24 cellular contexts compared by ENCODE assay signal in the genomic region with DNA sequence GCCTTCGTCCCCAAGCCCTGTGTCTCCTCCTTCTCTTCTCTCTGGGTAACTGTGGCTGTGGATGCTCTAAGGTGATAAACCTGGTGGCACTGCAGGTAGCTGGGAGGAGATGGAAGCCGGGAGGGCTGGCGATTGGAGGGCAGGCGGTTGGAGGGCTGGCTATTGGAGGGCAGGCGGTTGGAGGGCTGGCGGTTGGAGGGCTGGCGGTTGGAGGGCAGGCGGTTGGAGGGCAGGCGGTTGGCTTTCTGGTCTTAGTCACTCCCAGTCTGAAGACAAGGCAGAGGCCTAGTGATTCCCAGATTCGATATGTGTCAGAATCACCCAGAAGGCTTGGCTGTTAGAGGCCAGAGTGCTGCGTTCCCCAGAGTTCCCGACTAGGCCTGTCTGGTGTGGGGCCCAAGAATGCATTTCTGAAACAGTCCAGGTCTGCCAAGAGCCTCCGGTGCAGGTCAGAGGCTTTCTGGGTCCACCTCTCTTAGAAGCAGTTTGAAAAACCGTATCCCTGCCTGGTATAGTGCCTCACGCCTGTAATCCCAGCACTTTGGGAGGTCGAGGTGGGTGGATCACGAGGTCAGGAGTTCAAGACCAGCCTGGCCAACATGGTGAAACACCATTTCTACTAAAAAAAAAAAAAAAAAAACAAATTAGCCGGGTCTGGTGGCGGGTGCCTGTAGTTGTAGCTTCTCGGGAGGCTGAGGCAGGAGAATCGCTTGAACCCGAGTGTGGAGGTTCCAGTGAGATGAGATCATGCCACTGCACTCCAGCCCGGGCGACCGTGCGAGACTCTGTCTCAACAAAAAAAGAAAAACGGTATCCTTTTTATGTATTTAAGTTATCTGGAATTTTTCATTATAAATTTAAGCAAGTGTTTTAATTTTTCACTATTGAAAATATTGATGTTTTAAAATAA. TPM values are rescaled to one million over a fixed set of nuclear protein-coding genes. Genes with fewer than 3 reads are reported as not detected.
DNase-seq lines count a peak whose midpoint lies in the region; ATAC-seq lines count a peak whose summit lies in the region.
"Had no signal": no experiment of that assay in that cellular context is flagged by ENCODE, and none has a peak within 500 bp of the region (broad histone marks: within the 10 kb centered on the region; RNA-seq: fewer than 3 reads in every experiment).

No MANE protein-coding gene starts in this region.

- H3K27ac ChIP-seq in stomach smooth muscle (ENCODE audit: low read length), result peak overlapping the region; percentile 55
- H3K27ac ChIP-seq: KMS-11, lower lobe of right lung, SJSA1, suprapubic skin had no signal

- H3K9me3 ChIP-seq in stomach smooth muscle (ENCODE audit: control insufficient read depth in 2 of 2, low read length in 2 of 2), result no peaks in the 10 kb centered on the region
- H3K9me3 ChIP-seq: lower lobe of right lung, suprapubic skin had no signal

- no peak for DNase-seq in activated T-cell treated with anti-CD3 and anti-CD28 coated beads, Interleukin-2, amount 50 U/mL, for 72 hours
- DNase-seq in activated T-cell treated with anti-CD3 and anti-CD28 coated beads, Interleukin-2, amount 50 U/mL, for 48 hours, result no peak
- no peak for DNase-seq in activated CD8-positive, alpha-beta T cell treated with anti-CD3 and anti-CD28 coated beads, Interleukin-2, amount 10 ng/mL, durations not matched to agents 7 days and 5 days
- DNase-seq in memory B cell (ENCODE audit: low spot score in 2 of 2) (no peak), germinal center (ENCODE audit: low spot score) (no peak)
- DNase-seq in effector CD8-positive, alpha-beta T cell (lab: John Stamatoyannopoulos, UW), result no peak
- no peak for DNase-seq in activated CD4-positive, alpha-beta T cell treated with anti-CD3 and anti-CD28 coated beads for 4 hours
- DNase-seq: activated CD8-positive, alpha-beta memory T cell treated with anti-CD3 and anti-CD28 coated beads for 24 hours; activated effector memory CD4-positive, alpha-beta T cell treated with Interleukin-2 at 50 U/mL for 16 hours; amniotic stem cell; dermis blood vessel endothelial cell; DMS153; hypothalamus; lower lobe of right lung; NCI-H1048; NCI-H1930; NCI-H345; NCI-H82; stimulated activated CD8-positive, alpha-beta memory T cell treated with anti-CD3 and anti-CD28 coated beads, Interleukin-4, amount 100 ng/mL, for 48 hours had no signal

- POLR2A ChIA-PET in activated CD8-positive, alpha-beta T cell treated with anti-CD3 and anti-CD28 coated beads, Interleukin-2, amount 10 ng/mL, durations not matched to agents 7 days and 5 days (lab: Charles Lee), result interaction anchor here (0.7 kb wide), 1 partner anchor 171 kb away, joined by 4 read pairs; no protein-coding TSS in a partner anchor

- no peaks in the 10 kb centered on the region for H3K27me3 ChIP-seq in stomach smooth muscle (ENCODE audit: control insufficient read depth in 1 of 2, insufficient read depth in 2 of 2, low read length in 2 of 2)
- H3K27me3 ChIP-seq: SJSA1, suprapubic skin had no signal

- no peaks in the 10 kb centered on the region for H3K9me3 Mint-ChIP-seq in activated T-cell treated with anti-CD3 and anti-CD28 coated beads, Interleukin-2, amount 50 U/mL, for 72 hours
- H3K9me3 Mint-ChIP-seq in activated CD8-positive, alpha-beta T cell treated with anti-CD3 and anti-CD28 coated beads, Interleukin-2, amount 10 ng/mL, durations not matched to agents 7 days and 5 days (ENCODE audit: insufficient read depth), result no peaks in the 10 kb centered on the region
- no peaks in the 10 kb centered on the region for H3K9me3 Mint-ChIP-seq in memory B cell
- H3K9me3 Mint-ChIP-seq: T-helper 1 cell treated with Interleukin-12 subunit alpha and Interleukin-12 subunit beta and Interleukin-4 antibody, amounts not matched to agents 30 μg/mL and 1 μg/mL, for 36 hours had no signal

- H3K4me3 ChIP-seq in stomach smooth muscle (ENCODE audit: low read length in 2 of 2), result no peak overlapping the region
- H3K4me3 ChIP-seq: lower lobe of right lung, SJSA1, suprapubic skin had no signal

- H3K36me3 Mint-ChIP-seq in activated T-cell treated with anti-CD3 and anti-CD28 coated beads, Interleukin-2, amount 50 U/mL, for 72 hours (ENCODE audit: insufficient read depth in 2 of 2), result peaks cover 12 to 14% of the 10 kb centered on the region in 2 donors
- peaks cover 32% of the 10 kb centered on the region for H3K36me3 Mint-ChIP-seq in activated CD8-positive, alpha-beta T cell treated with anti-CD3 and anti-CD28 coated beads, Interleukin-2, amount 10 ng/mL, durations not matched to agents 7 days and 5 days (ENCODE audit: low read depth)
- H3K36me3 Mint-ChIP-seq in memory B cell, result peaks cover 13% of the 10 kb centered on the region

- H3K36me3 ChIP-seq in stomach smooth muscle (ENCODE audit: control insufficient read depth in 2 of 2, insufficient read depth in 2 of 2, low read length in 2 of 2), result peaks cover 21 to 26% of the 10 kb centered on the region in 2 donors

- no peak for ATAC-seq in activated T-cell treated with anti-CD3 and anti-CD28 coated beads, Interleukin-2, amount 50 U/mL, for 72 hours (replicated peaks in 1 of 2)
- ATAC-seq in activated CD8-positive, alpha-beta T cell treated with anti-CD3 and anti-CD28 coated beads, Interleukin-2, amount 10 ng/mL, durations not matched to agents 7 days and 5 days, result no peak
- no peak for ATAC-seq in memory B cell (ENCODE audit: low read depth)
- ATAC-seq: lower lobe of right lung had no signal

- H3K4me1 ChIP-seq in stomach smooth muscle (ENCODE audit: control insufficient read depth, insufficient read depth, low read length), result peaks cover 46% of the 10 kb centered on the region

- H3K4me1 Mint-ChIP-seq in activated T-cell treated with anti-CD3 and anti-CD28 coated beads, Interleukin-2, amount 50 U/mL, for 72 hours (ENCODE audit: low read depth), result peaks cover 49% of the 10 kb centered on the region
- H3K4me1 Mint-ChIP-seq in activated CD8-positive, alpha-beta T cell treated with anti-CD3 and anti-CD28 coated beads, Interleukin-2, amount 10 ng/mL, durations not matched to agents 7 days and 5 days (ENCODE audit: low read depth), result peaks cover 33% of the 10 kb centered on the region
- peaks cover 17% of the 10 kb centered on the region for H3K4me1 Mint-ChIP-seq in memory B cell

- peak overlapping the region; percentile 8 for H3K27ac Mint-ChIP-seq in activated T-cell treated with anti-CD3 and anti-CD28 coated beads, Interleukin-2, amount 50 U/mL, for 72 hours
- H3K27ac Mint-ChIP-seq in activated CD8-positive, alpha-beta T cell treated with anti-CD3 and anti-CD28 coated beads, Interleukin-2, amount 10 ng/mL, durations not matched to agents 7 days and 5 days, result peak overlapping the region; percentile 57
- H3K27ac Mint-ChIP-seq in memory B cell, result peak overlapping the region; percentile 68
- H3K27ac Mint-ChIP-seq: T-helper 1 cell treated with Interleukin-12 subunit alpha and Interleukin-12 subunit beta and Interleukin-4 antibody, amounts not matched to agents 30 μg/mL and 1 μg/mL, for 36 hours had no signal

- CTCF ChIA-PET in activated CD8-positive, alpha-beta T cell treated with anti-CD3 and anti-CD28 coated beads, Interleukin-2, amount 10 ng/mL, durations not matched to agents 7 days and 5 days (lab: Charles Lee), result no interaction called here

- no peaks in the 10 kb centered on the region for H3K27me3 Mint-ChIP-seq in activated T-cell treated with anti-CD3 and anti-CD28 coated beads, Interleukin-2, amount 50 U/mL, for 72 hours (ENCODE audit: low read depth)
- no peaks in the 10 kb centered on the region for H3K27me3 Mint-ChIP-seq in activated CD8-positive, alpha-beta T cell treated with anti-CD3 and anti-CD28 coated beads, Interleukin-2, amount 10 ng/mL, durations not matched to agents 7 days and 5 days (ENCODE audit: low read depth)
- no peaks in the 10 kb centered on the region for H3K27me3 Mint-ChIP-seq in memory B cell

- no peak overlapping the region for H3K4me3 Mint-ChIP-seq in activated T-cell treated with anti-CD3 and anti-CD28 coated beads, Interleukin-2, amount 50 U/mL, for 72 hours
- H3K4me3 Mint-ChIP-seq in activated CD8-positive, alpha-beta T cell treated with anti-CD3 and anti-CD28 coated beads, Interleukin-2, amount 10 ng/mL, durations not matched to agents 7 days and 5 days, result no peak overlapping the region
- no peak overlapping the region for H3K4me3 Mint-ChIP-seq in memory B cell
- H3K4me3 Mint-ChIP-seq: T-helper 1 cell treated with Interleukin-12 subunit alpha and Interleukin-12 subunit beta and Interleukin-4 antibody, amounts not matched to agents 30 μg/mL and 1 μg/mL, for 36 hours had no signal

- H3K9ac ChIP-seq in stomach smooth muscle (ENCODE audit: low read length in 2 of 2), result no peak overlapping the region
- H3K9ac ChIP-seq: KMS-11 had no signal

RNA-seq across cellular contexts. Expression of a gene that starts 59.7 kb away (rescaled TPM):
- total RNA-seq in activated T-cell treated with anti-CD3 and anti-CD28 coated beads, Interleukin-2, amount 50 U/mL, for 72 hours, result 10 to 100 TPM; 51.1 to 52.3 TPM
- 10 to 100 TPM; 38.2 to 40.2 TPM for total RNA-seq in activated CD8-positive, alpha-beta T cell treated with anti-CD3 and anti-CD28 coated beads, Interleukin-2, amount 10 ng/mL, durations not matched to agents 7 days and 5 days

Comparison
In these comparisons a context has a peak if more than half of its experiments do, and no peak if none do; other contexts are left out.
1. H3K27ac Mint-ChIP-seq: peak in every context shown above with its lines; median percentile 68 in memory B cell; 57 in activated CD8-positive, alpha-beta T cell treated with anti-CD3 and anti-CD28 coated beads, Interleukin-2, amount 10 ng/mL, durations not matched to agents 7 days and 5 days; 8 in activated T-cell treated with anti-CD3 and anti-CD28 coated beads, Interleukin-2, amount 50 U/mL, for 72 hours.